ENCODE assay signal across 1 cellular context in the genomic region with DNA sequence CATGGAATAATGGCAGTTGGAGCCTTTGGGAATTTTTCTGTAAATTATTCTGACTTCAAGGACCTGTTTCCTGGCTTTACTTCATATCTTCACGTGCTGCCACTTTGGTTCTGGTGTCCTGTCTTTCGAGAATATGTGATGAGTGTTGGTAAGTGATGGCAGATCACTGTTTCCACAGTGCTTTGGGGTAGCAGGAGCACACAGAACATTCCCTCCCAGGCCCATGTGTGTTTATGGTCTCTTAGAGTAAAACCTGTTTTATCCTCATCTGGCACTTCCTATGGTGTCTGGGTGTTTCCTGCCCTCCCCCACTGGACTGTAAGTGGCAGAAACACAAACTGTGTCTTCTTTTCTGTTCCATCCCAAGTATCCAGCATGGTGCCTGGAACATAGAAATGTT.
TF ChIP-seq lines count a peak whose summit lies in the region.

No MANE protein-coding gene starts in this region.

TF ChIP-seq in IMR-90, 13 proteins besides CTCF, POLR2A, EP300 and RAD21:
- TF ChIP-seq RFX5 (IDR thresholded peaks at IDR 0.05; ENCODE audit: low read depth, low read length) (no peak), MAZ (IDR thresholded peaks at IDR 0.05; ENCODE audit: borderline replicate concordance, low read depth, low read length) (no peak), CEBPB (IDR thresholded peaks at IDR 0.05; ENCODE audit: low read depth, low read length) (no peak), RCOR1 (IDR thresholded peaks at IDR 0.05; ENCODE audit: insufficient replicate concordance, low read length) (no peak), MAFK (IDR thresholded peaks at IDR 0.05; ENCODE audit: low read depth, low read length) (no peak)
